12 cellular contexts compared by ENCODE assay signal in genomic region chr2:288743-289361, GRCh38. TPM values are rescaled to one million over a fixed set of nuclear protein-coding genes. Genes with fewer than 3 reads are reported as not detected.
DNase-seq lines count a peak whose midpoint lies in the region; ATAC-seq and TF ChIP-seq lines count a peak whose summit lies in the region.
"Had no signal": no experiment of that assay in that cellular context is flagged by ENCODE, and none has a peak within 500 bp of the region (broad histone marks: within the 10 kb centered on the region; RNA-seq: fewer than 3 reads in every experiment).

No MANE protein-coding gene starts in this region.

- WGBS in adrenal gland, 4 donors = 0 to 1% (median 0%) methylated on average over 8 to 47 of the region's 47 CpGs

- H3K27me3 Mint-ChIP-seq in T-helper 2 cell treated with Interferon-gamma antibody and Interleukin-4, amounts not matched to agents 5 μg/mL and 100 μg/mL, for 36 hours (ENCODE audit: low read depth) = peaks cover 43% of the 10 kb centered on the region
- peaks cover 40% of the 10 kb centered on the region for H3K27me3 Mint-ChIP-seq in stimulated activated naive CD8-positive, alpha-beta T cell treated with anti-CD3 and anti-CD28 coated beads, Interleukin-15, amount 100 ng/mL, for 72 hours

- H3K4me1 Mint-ChIP-seq in T-helper 2 cell treated with Interferon-gamma antibody and Interleukin-4, amounts not matched to agents 5 μg/mL and 100 μg/mL, for 36 hours (ENCODE audit: low read depth) = peaks cover 3% of the 10 kb centered on the region
- H3K4me1 Mint-ChIP-seq in stimulated activated naive CD8-positive, alpha-beta T cell treated with anti-CD3 and anti-CD28 coated beads, Interleukin-15, amount 100 ng/mL, for 72 hours = peaks cover 9% of the 10 kb centered on the region

- H3K27me3 ChIP-seq in adrenal gland (peaks cover 5% of the 10 kb centered on the region), kidney epithelial cell (ENCODE audit: control insufficient read depth, insufficient read depth, low read length) (peaks cover 20% of the 10 kb centered on the region)

- H3K36me3 Mint-ChIP-seq in T-helper 2 cell treated with Interferon-gamma antibody and Interleukin-4, amounts not matched to agents 5 μg/mL and 100 μg/mL, for 36 hours (ENCODE audit: low read depth) = peaks cover 7% of the 10 kb centered on the region

- no peaks in the 10 kb centered on the region for H3K9me3 ChIP-seq in adrenal gland (replicated peaks in 1 of 3)

- no peak for TF ChIP-seq POLR2A in adrenal gland (IDR thresholded peaks at IDR 0.05)

- ATAC-seq in stimulated activated naive CD8-positive, alpha-beta T cell treated with anti-CD3 and anti-CD28 coated beads, Interleukin-15, amount 100 ng/mL, for 72 hours = peak; percentile 26
- no peak for ATAC-seq in GM18517 (IDR thresholded peaks at IDR 0.05; ENCODE audit: unreplicated experiment)
- no peak for ATAC-seq in GM18520 (IDR thresholded peaks at IDR 0.05; ENCODE audit: unreplicated experiment)
- ATAC-seq in GM21528 (IDR thresholded peaks at IDR 0.05; ENCODE audit: low FRiP score, unreplicated experiment) = no peak

- TF ChIP-seq CTCF in adrenal gland (IDR thresholded peaks at IDR 0.05) (peak in 1 of 6 experiments; percentile 0), kidney epithelial cell (IDR thresholded peaks at IDR 0.05; ENCODE audit: insufficient read depth, low read length, poor library complexity, severe bottlenecking) (no peak)

- DNase-seq in T-helper 2 cell treated with Interferon-gamma antibody and Interleukin-4, amounts not matched to agents 5 μg/mL and 100 μg/mL, for 36 hours (ENCODE audit: low spot score) = no peak
- DNase-seq in T-helper 2 cell = no peak
- peak; percentile 85 to 97 (median 88) for DNase-seq in adrenal gland
- DNase-seq in kidney epithelial cell (ENCODE audit: low read depth) = no peak
- DNase-seq in stimulated activated naive CD8-positive, alpha-beta T cell treated with anti-CD3 and anti-CD28 coated beads, Interleukin-15, amount 100 ng/mL, for 72 hours = no peak
- DNase-seq: activated T-cell treated with anti-CD3 and anti-CD28 coated beads for 4 hours; stimulated activated CD4-positive, alpha-beta T cell treated with anti-CD3 and anti-CD28 coated beads, Interleukin-4, amount 100 ng/mL, for 4 hours had no signal

- intact Hi-C loops in adrenal gland (cut with DNase I) = no loop called here

- H3K4me3 ChIP-seq in adrenal gland (peak overlapping the region in 2 of 4 donors; percentile 39 to 60), kidney epithelial cell (ENCODE audit: low read depth, low read length) (peak overlapping the region; percentile 35)

- peak overlapping the region; percentile 70 to 97 (median 90) for H3K27ac ChIP-seq in adrenal gland
- H3K27ac ChIP-seq: foreskin keratinocyte had no signal

- H3K9me3 Mint-ChIP-seq in T-helper 2 cell treated with Interferon-gamma antibody and Interleukin-4, amounts not matched to agents 5 μg/mL and 100 μg/mL, for 36 hours = no peaks in the 10 kb centered on the region
- no peaks in the 10 kb centered on the region for H3K9me3 Mint-ChIP-seq in stimulated activated naive CD8-positive, alpha-beta T cell treated with anti-CD3 and anti-CD28 coated beads, Interleukin-15, amount 100 ng/mL, for 72 hours

- H3K36me3 ChIP-seq in adrenal gland (replicated peaks in 1 of 2) (peaks cover 0 to 12% of the 10 kb centered on the region in 2 donors), kidney epithelial cell (ENCODE audit: control insufficient read depth, insufficient read depth, low read length) (no peaks in the 10 kb centered on the region)

- H3K4me3 Mint-ChIP-seq in T-helper 2 cell treated with Interferon-gamma antibody and Interleukin-4, amounts not matched to agents 5 μg/mL and 100 μg/mL, for 36 hours = peak overlapping the region; percentile 49
- peak overlapping the region; percentile 41 to 47 for H3K4me3 Mint-ChIP-seq in stimulated activated naive CD8-positive, alpha-beta T cell treated with anti-CD3 and anti-CD28 coated beads, Interleukin-15, amount 100 ng/mL, for 72 hours

- no peak overlapping the region for H3K27ac Mint-ChIP-seq in T-helper 2 cell treated with Interferon-gamma antibody and Interleukin-4, amounts not matched to agents 5 μg/mL and 100 μg/mL, for 36 hours
- H3K27ac Mint-ChIP-seq in stimulated activated naive CD8-positive, alpha-beta T cell treated with anti-CD3 and anti-CD28 coated beads, Interleukin-15, amount 100 ng/mL, for 72 hours = no peak overlapping the region

- H3K4me1 ChIP-seq in adrenal gland (replicated peaks in 1 of 2) = peaks cover 22 to 32% of the 10 kb centered on the region in 2 donors
- H3K4me1 ChIP-seq: foreskin keratinocyte had no signal

RNA-seq across cellular contexts. Expression of gene ALKAL2, which starts 1.0 kb away (rescaled TPM):
- total RNA-seq in adrenal gland = 100 to 1,000 TPM in 6 of 8 donors, 10 to 100 TPM in 2; 59.0 to 316 (median 151) TPM
- polyA plus RNA-seq in adrenal gland = 100 to 1,000 TPM in 2 of 3 donors, 10 to 100 TPM in 1; 78.8 to 146 (median 136) TPM
- 2.5 and 2.8 TPM in 2 replicates for total RNA-seq in kidney epithelial cell
- total RNA-seq: foreskin keratinocyte had no signal
- polyA plus RNA-seq: BJ, foreskin keratinocyte had no signal

RNA-seq across cellular contexts. Expression of gene ACP1, which starts 24.1 kb away (rescaled TPM):
- 100 to 1,000 TPM; 133 to 303 (median 161) TPM for total RNA-seq in adrenal gland
- polyA plus RNA-seq in adrenal gland = 100 to 1,000 TPM in 1 of 3 donors, 10 to 100 TPM in 2; 59.5 to 314 (median 81.0) TPM
- 112 and 120 TPM in 2 replicates for total RNA-seq in kidney epithelial cell

RNA-seq across cellular contexts. Expression of gene SH3YL1, which starts 25.0 kb away (rescaled TPM):
- total RNA-seq in adrenal gland = 100 to 1,000 TPM in 1 of 8 donors, 10 to 100 TPM in 7; 43.6 to 106 (median 92.6) TPM
- polyA plus RNA-seq in adrenal gland = 100 to 1,000 TPM in 1 of 3 donors, 10 to 100 TPM in 2; 70.9 to 108 (median 81.0) TPM
- total RNA-seq in kidney epithelial cell = 41.4 and 50.2 TPM in 2 replicates

Comparison
In these comparisons a context has a peak if more than half of its experiments do, and no peak if none do; other contexts are left out.
1. DNase-seq: peak in adrenal gland (7 of 7); none in T-helper 2 cell treated with Interferon-gamma antibody and Interleukin-4, amounts not matched to agents 5 μg/mL and 100 μg/mL, for 36 hours (single experiment), T-helper 2 cell (0 of 5), kidney epithelial cell (single experiment) and stimulated activated naive CD8-positive, alpha-beta T cell treated with anti-CD3 and anti-CD28 coated beads, Interleukin-15, amount 100 ng/mL, for 72 hours (0 of 2).
2. RNA of gene ALKAL2, which starts 1.0 kb away (total RNA-seq): 59.0 to 316 TPM in adrenal gland; 2.5 to 2.8 TPM in kidney epithelial cell; every median in the first group is over 10 times any median in the second.